In the genomic region with DNA sequence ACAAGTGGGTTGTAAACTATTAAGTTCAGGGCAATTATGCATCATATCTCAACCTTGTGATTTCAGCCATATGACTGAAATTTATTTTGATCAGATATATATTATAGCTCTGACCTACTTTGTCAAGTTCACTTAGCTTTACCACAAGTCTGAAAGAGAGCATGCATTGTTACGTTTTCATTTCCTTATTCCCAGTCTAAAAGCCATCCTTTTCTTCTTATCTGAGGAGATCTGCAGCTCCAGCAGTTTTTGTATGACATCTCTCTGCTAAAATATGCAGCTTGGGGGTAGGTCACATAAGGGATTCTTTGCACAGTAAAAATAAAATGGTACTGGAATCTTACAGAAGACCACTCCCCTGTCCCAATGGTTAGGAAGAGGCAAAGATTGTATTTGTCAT, we compare ENCODE assay signal across 22 cellular contexts.
"Had no signal": no experiment of that assay in that cellular context is flagged by ENCODE, and none has a peak within 500 bp of the region (broad histone marks: within the 10 kb centered on the region; RNA-seq: fewer than 3 reads in every experiment).

No MANE protein-coding gene starts in this region.

- H3K27me3 ChIP-seq: SJSA1 had no signal

- ATAC-seq: K562, T-cell had no signal

- H3K9ac ChIP-seq: KMS-11 had no signal

- H3K36me3 Mint-ChIP-seq: IgD-negative memory B cell, T-cell had no signal

- DNase-seq: NCI-H1092, NCI-H1105 treated with DMSO at 0.1 percent for 48 hours, NCI-H1417 treated with DMSO at 0.1 percent for 48 hours, NCI-H187, NCI-H2029, NCI-H2081 treated with DMSO at 0.1 percent for 48 hours, NCI-H2171, NCI-H226, NCI-H446, NCI-H510A, NCI-H524 treated with DMSO at 0.1 percent for 48 hours, NCI-H69, NCI-H774, Right ventricle myocardium superior, RPMI8226, SIG-M5, SW 1271, T-cell had no signal

- H3K27me3 Mint-ChIP-seq: IgD-negative memory B cell, T-cell had no signal

- H3K4me3 ChIP-seq: K562, SJSA1 had no signal

- H3K9me3 ChIP-seq: SJSA1 had no signal

- H3K4me1 Mint-ChIP-seq: T-cell had no signal

- H3K4me1 ChIP-seq: SJSA1 had no signal

- H3K36me3 ChIP-seq: SJSA1 had no signal

- H3K4me3 Mint-ChIP-seq: IgD-negative memory B cell, T-cell had no signal

- H3K27ac Mint-ChIP-seq: IgD-negative memory B cell, T-cell had no signal
